Comparison of ENCODE assay signal across 8 cellular contexts in the genomic region with DNA sequence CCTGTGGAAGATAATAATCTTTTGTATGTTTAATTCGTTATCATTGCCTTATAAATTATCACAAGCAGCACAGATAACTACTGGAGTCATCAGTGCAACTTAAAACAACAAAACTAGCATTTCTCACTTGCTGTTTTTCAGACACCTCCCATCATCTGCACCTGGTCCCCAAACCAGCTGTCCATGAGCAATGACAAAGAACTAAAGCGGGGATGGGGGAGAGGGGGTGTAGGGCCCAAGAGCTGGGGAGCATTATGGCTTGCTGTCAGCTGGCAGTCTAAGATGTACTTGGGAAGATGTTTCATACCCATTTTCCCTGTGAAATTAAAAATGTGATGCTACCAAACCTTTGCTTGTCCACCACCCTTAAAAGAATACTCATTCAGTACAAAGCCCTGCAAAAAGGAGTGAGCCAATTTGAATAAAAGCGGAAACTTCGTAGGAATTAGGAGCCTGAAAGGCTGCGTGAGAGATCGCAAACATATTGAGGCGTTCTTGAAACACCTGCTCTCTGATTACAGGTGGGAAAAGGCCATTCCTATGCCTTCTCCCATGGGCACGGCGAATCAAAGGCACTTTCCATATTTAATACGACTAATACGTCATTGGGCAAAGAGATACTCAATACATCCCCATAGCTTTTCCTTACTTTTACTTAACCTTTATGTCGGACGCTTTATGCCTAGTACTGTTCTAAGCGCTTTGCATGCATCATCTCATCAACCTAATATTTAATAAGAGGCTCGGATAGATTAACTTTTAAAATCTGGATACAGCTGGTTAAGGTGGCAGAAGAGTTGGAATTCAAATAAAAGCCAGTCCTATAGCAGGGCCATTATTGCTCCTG. TPM values are rescaled to one million over a fixed set of nuclear protein-coding genes. Genes with fewer than 3 reads are reported as not detected.
A peak's percentile ranks its signal among the peaks of the same experiment; 100 is the strongest.
DNase-seq lines count a peak whose midpoint lies in the region; ATAC-seq and TF ChIP-seq lines count a peak whose summit lies in the region.

No MANE protein-coding gene starts in this region.

- peak overlapping the region; percentile 97 to 98 for H3K27ac ChIP-seq in testis

- peaks cover 5% of the 10 kb centered on the region for H3K36me3 Mint-ChIP-seq in activated naive CD8-positive, alpha-beta T cell treated with anti-CD3 and anti-CD28 coated beads, Interleukin-2, amount 10 ng/mL, durations not matched to agents 7 days and 5 days

- no peaks in the 10 kb centered on the region for H3K9me3 ChIP-seq in testis

- H3K4me1 ChIP-seq in testis, result peaks cover 46% of the 10 kb centered on the region

- peak overlapping the region; percentile 100 for H3K4me3 Mint-ChIP-seq in activated naive CD8-positive, alpha-beta T cell treated with anti-CD3 and anti-CD28 coated beads, Interleukin-2, amount 10 ng/mL, durations not matched to agents 7 days and 5 days

- H3K4me3 ChIP-seq in testis, result peak overlapping the region; percentile 74 to 84

- DNase-seq in DMS53 treated with DMSO at 0.1 percent for 48 hours (lab: John Stamatoyannopoulos, UW; ENCODE audit: unreplicated experiment) (peak; percentile 48), NAMALWA (ENCODE audit: low spot score) (peak; percentile 76), kidney glomerular epithelial cell (lab: John Stamatoyannopoulos, UW) (peak; percentile 25), testis (no peak), glomerular visceral epithelial cell (ENCODE audit: extremely low spot score) (no peak)
- DNase-seq in activated naive CD8-positive, alpha-beta T cell treated with anti-CD3 and anti-CD28 coated beads, Interleukin-2, amount 10 ng/mL, durations not matched to agents 7 days and 5 days, result no peak

- no peaks in the 10 kb centered on the region for H3K9me3 Mint-ChIP-seq in activated naive CD8-positive, alpha-beta T cell treated with anti-CD3 and anti-CD28 coated beads, Interleukin-2, amount 10 ng/mL, durations not matched to agents 7 days and 5 days

- TF ChIP-seq POLR2A in testis (IDR thresholded peaks at IDR 0.05), result no peak

- no peaks in the 10 kb centered on the region for H3K27me3 ChIP-seq in testis

- no peaks in the 10 kb centered on the region for H3K36me3 ChIP-seq in testis (ENCODE audit: low read depth, missing control alignments)

- peaks cover 50% of the 10 kb centered on the region for H3K4me1 Mint-ChIP-seq in activated naive CD8-positive, alpha-beta T cell treated with anti-CD3 and anti-CD28 coated beads, Interleukin-2, amount 10 ng/mL, durations not matched to agents 7 days and 5 days

- intact Hi-C loops in testis (cut with DNase I; ENCODE audit: low total_unique reads), result no loop called here

- H3K27ac Mint-ChIP-seq in activated naive CD8-positive, alpha-beta T cell treated with anti-CD3 and anti-CD28 coated beads, Interleukin-2, amount 10 ng/mL, durations not matched to agents 7 days and 5 days, result peak overlapping the region; percentile 100

- H3K27me3 Mint-ChIP-seq in activated naive CD8-positive, alpha-beta T cell treated with anti-CD3 and anti-CD28 coated beads, Interleukin-2, amount 10 ng/mL, durations not matched to agents 7 days and 5 days, result no peaks in the 10 kb centered on the region

- 13 to 18% methylated on average over 15 of the region's 15 CpGs for WGBS in testis, 2 donors

- TF ChIP-seq CTCF in testis (IDR thresholded peaks at IDR 0.05), result no peak

- ATAC-seq in activated naive CD8-positive, alpha-beta T cell treated with anti-CD3 and anti-CD28 coated beads, Interleukin-2, amount 10 ng/mL, durations not matched to agents 7 days and 5 days (ENCODE audit: low read depth), result no peak
- ATAC-seq in HG02973 (IDR thresholded peaks at IDR 0.05; ENCODE audit: unreplicated experiment) (no peak), HG02870 (IDR thresholded peaks at IDR 0.05; ENCODE audit: unreplicated experiment) (no peak)

- POLR2A ChIA-PET in activated naive CD8-positive, alpha-beta T cell treated with anti-CD3 and anti-CD28 coated beads, Interleukin-2, amount 10 ng/mL, durations not matched to agents 7 days and 5 days (lab: Charles Lee), result interaction anchor here (0.5 to 5.5 kb wide), 15 partner anchors 9 to 549 kb away, joined by 3 to 213 read pairs (median 5); partner anchors contain the start of genes KMT2E and RINT1

RNA-seq across cellular contexts. Expression of gene KMT2E, which starts 31.0 kb away (rescaled TPM):
- total RNA-seq in activated naive CD8-positive, alpha-beta T cell treated with anti-CD3 and anti-CD28 coated beads, Interleukin-2, amount 10 ng/mL, durations not matched to agents 7 days and 5 days, result 100 to 1,000 TPM; 141 to 145 TPM
- 100 to 1,000 TPM in 1 of 2 donors, 10 to 100 TPM in 1; 96.6 to 133 TPM for total RNA-seq in testis
- 21.1 TPM for polyA plus RNA-seq in testis (ENCODE audit: insufficient read depth, low read depth, low replicate concordance)

Comparison
In these comparisons a context has a peak if more than half of its experiments do, and no peak if none do; other contexts are left out.
1. DNase-seq: peak in DMS53 treated with DMSO at 0.1 percent for 48 hours (single experiment), NAMALWA (single experiment) and kidney glomerular epithelial cell (single experiment); none in activated naive CD8-positive, alpha-beta T cell treated with anti-CD3 and anti-CD28 coated beads, Interleukin-2, amount 10 ng/mL, durations not matched to agents 7 days and 5 days (single experiment), testis (single experiment) and glomerular visceral epithelial cell (single experiment).